Comparison of ENCODE assay signal across 9 cellular contexts in the genomic region with DNA sequence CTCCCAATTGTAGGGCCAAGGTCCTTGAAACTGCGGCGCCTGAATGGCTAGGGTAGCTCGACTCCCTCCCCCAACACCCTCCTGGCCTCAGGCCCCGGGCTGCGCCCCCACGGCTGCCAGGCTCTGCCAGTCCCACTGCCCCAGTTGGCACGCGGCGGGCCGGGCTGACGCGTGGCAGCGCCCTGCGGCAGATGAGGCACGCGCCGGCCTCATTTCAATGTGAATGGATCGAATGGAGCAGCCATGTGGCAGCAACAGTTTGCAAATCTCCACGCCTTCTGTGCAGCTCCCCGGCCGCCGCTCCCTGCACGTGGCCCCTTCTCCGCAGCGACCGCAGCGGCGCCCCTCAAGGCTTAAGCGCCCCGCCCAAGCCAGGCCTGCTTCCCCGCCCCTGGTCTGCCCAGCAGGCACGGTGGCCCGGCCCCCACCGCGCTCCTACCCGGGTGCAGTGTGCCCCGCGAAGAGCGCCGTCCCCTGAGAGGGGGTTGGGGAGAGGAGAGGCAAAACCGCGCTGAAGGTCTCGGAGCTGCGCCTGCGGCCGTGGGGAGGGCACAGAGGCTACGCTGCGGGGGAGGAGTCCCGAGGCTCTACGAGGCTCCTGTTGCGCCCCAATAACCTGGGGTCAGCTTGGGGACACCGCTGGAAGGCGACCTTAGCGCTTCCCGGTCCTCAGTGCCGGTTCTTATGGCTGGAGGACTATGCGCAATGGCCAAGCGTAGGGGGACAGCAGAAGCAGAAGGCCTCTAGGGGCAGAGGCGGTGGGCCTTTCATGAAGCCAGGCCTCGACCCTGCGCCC. TPM values are rescaled to one million over a fixed set of nuclear protein-coding genes. Genes with fewer than 3 reads are reported as not detected.
DNase-seq lines count a peak whose midpoint lies in the region; ATAC-seq, FAIRE-seq and TF ChIP-seq lines count a peak whose summit lies in the region.
"Had no signal": no experiment of that assay in that cellular context is flagged by ENCODE, and none has a peak within 500 bp of the region (broad histone marks: within the 10 kb centered on the region; RNA-seq: fewer than 3 reads in every experiment).

No MANE protein-coding gene starts in this region.

- CTCF ChIA-PET in activated CD8-positive, alpha-beta T cell treated with anti-CD3 and anti-CD28 coated beads for 36 hours (lab: Charles Lee) = interaction anchor here (1.3 to 10.1 kb wide), 4 partner anchors 15 to 27 kb away, joined by 3 to 133 read pairs (median 56); a partner anchor contains a TSS

- no peaks in the 10 kb centered on the region for H3K9me3 ChIP-seq in iPS DF 6.9 (ENCODE audit: control insufficient read depth, insufficient read depth, low read length)

- no CpG with 5 or more reads among the region's 61 CpGs for WGBS in iPS DF 6.9 (ENCODE audit: insufficient coverage, insufficient read length)

- H3K4me3 ChIP-seq in iPS DF 6.9 (ENCODE audit: low read length) = peak overlapping the region; percentile 5; the same call in 1 of the 2 replicates

- H3K9me3 Mint-ChIP-seq in activated CD8-positive, alpha-beta T cell treated with anti-CD3 and anti-CD28 coated beads for 36 hours = no peaks in the 10 kb centered on the region
- H3K9me3 Mint-ChIP-seq in stimulated activated effector memory CD8-positive, alpha-beta T cell treated with anti-CD3 and anti-CD28 coated beads, Interleukin-12 subunit alpha, Interleukin-12 subunit beta, amount 100 ng/mL, for 72 hours = no peaks in the 10 kb centered on the region

- peaks cover 69% of the 10 kb centered on the region for H3K27me3 ChIP-seq in iPS DF 6.9 (ENCODE audit: control insufficient read depth, insufficient read depth, low read length)

- H3K4me1 ChIP-seq in iPS DF 6.9 (ENCODE audit: control insufficient read depth, insufficient read depth, low read length) = peaks cover 8% of the 10 kb centered on the region

- intact Hi-C loops in activated CD8-positive, alpha-beta T cell treated with anti-CD3 and anti-CD28 coated beads for 36 hours (cut with micrococcal nuclease) = no loop called here

- H3K27me3 Mint-ChIP-seq in activated CD8-positive, alpha-beta T cell treated with anti-CD3 and anti-CD28 coated beads for 36 hours = peaks cover 52% of the 10 kb centered on the region

- peaks cover 42% of the 10 kb centered on the region for H3K4me1 Mint-ChIP-seq in activated CD8-positive, alpha-beta T cell treated with anti-CD3 and anti-CD28 coated beads for 36 hours (ENCODE audit: low read depth)
- H3K4me1 Mint-ChIP-seq in stimulated activated effector memory CD8-positive, alpha-beta T cell treated with anti-CD3 and anti-CD28 coated beads, Interleukin-12 subunit alpha, Interleukin-12 subunit beta, amount 100 ng/mL, for 72 hours = peaks cover 41% of the 10 kb centered on the region

- H3K27ac Mint-ChIP-seq in activated CD8-positive, alpha-beta T cell treated with anti-CD3 and anti-CD28 coated beads for 36 hours = no peak overlapping the region
- H3K27ac Mint-ChIP-seq in stimulated activated effector memory CD8-positive, alpha-beta T cell treated with anti-CD3 and anti-CD28 coated beads, Interleukin-12 subunit alpha, Interleukin-12 subunit beta, amount 100 ng/mL, for 72 hours = no peak overlapping the region

- H3K27ac ChIP-seq in iPS DF 6.9 (ENCODE audit: low read length) = no peak overlapping the region

- TF ChIP-seq CTCF in activated CD8-positive, alpha-beta T cell treated with anti-CD3 and anti-CD28 coated beads for 36 hours (IDR thresholded peaks at IDR 0.05) = no peak

- DNase-seq in activated CD8-positive, alpha-beta memory T cell treated with anti-CD3 and anti-CD28 coated beads for 24 hours = peak; percentile 73
- DNase-seq in activated CD8-positive, alpha-beta memory T cell treated with anti-CD3 and anti-CD28 coated beads, Interleukin-2, amount 50 U/mL, for 4 hours = no peak
- peak; percentile 29 for DNase-seq in activated CD8-positive, alpha-beta T cell treated with anti-CD3 and anti-CD28 coated beads for 36 hours
- no peak for DNase-seq in iPS DF 6.9 (ENCODE audit: low read depth, low spot score)
- no peak for DNase-seq in stimulated activated effector memory CD8-positive, alpha-beta T cell treated with anti-CD3 and anti-CD28 coated beads, Interleukin-12 subunit alpha, Interleukin-12 subunit beta, amount 100 ng/mL, for 72 hours (ENCODE audit: low spot score in 2 of 2)
- no peak for DNase-seq in RCC 7860 (ENCODE audit: low spot score)
- DNase-seq in T-helper 9 cell = no peak
- DNase-seq in AG08396 (ENCODE audit: low spot score) = no peak

- peak; percentile 14 for ATAC-seq in activated CD8-positive, alpha-beta T cell treated with anti-CD3 and anti-CD28 coated beads for 36 hours
- peak; percentile 3 for ATAC-seq in stimulated activated effector memory CD8-positive, alpha-beta T cell treated with anti-CD3 and anti-CD28 coated beads, Interleukin-12 subunit alpha, Interleukin-12 subunit beta, amount 100 ng/mL, for 72 hours

- H3K36me3 ChIP-seq in iPS DF 6.9 (ENCODE audit: control insufficient read depth, insufficient read depth, low read length) = no peaks in the 10 kb centered on the region

- H3K4me3 Mint-ChIP-seq in activated CD8-positive, alpha-beta T cell treated with anti-CD3 and anti-CD28 coated beads for 36 hours = peak overlapping the region; percentile 24
- peak overlapping the region; percentile 72 for H3K4me3 Mint-ChIP-seq in stimulated activated effector memory CD8-positive, alpha-beta T cell treated with anti-CD3 and anti-CD28 coated beads, Interleukin-12 subunit alpha, Interleukin-12 subunit beta, amount 100 ng/mL, for 72 hours

- POLR2A ChIA-PET in activated CD8-positive, alpha-beta T cell treated with anti-CD3 and anti-CD28 coated beads for 36 hours (lab: Charles Lee) = interaction anchor here (0.7 to 6.6 kb wide), 5 partner anchors 15 to 67 kb away, joined by 3 to 43 read pairs (median 4); no protein-coding TSS in a partner anchor

- no peaks in the 10 kb centered on the region for H3K36me3 Mint-ChIP-seq in activated CD8-positive, alpha-beta T cell treated with anti-CD3 and anti-CD28 coated beads for 36 hours (ENCODE audit: low read depth)
- H3K36me3 Mint-ChIP-seq in stimulated activated effector memory CD8-positive, alpha-beta T cell treated with anti-CD3 and anti-CD28 coated beads, Interleukin-12 subunit alpha, Interleukin-12 subunit beta, amount 100 ng/mL, for 72 hours = peaks cover 7% of the 10 kb centered on the region

- FAIRE-seq in RCC 7860 (lab: Jason Lieb, UNC) = no peak
- FAIRE-seq: G401.6 had no signal

RNA-seq across cellular contexts. Expression of a gene that starts 3.1 kb away (rescaled TPM):
- not detected for total RNA-seq in activated CD8-positive, alpha-beta T cell treated with anti-CD3 and anti-CD28 coated beads for 36 hours

RNA-seq across cellular contexts. Expression of a gene that starts 27.2 kb away (rescaled TPM):
- 10 to 100 TPM; 21.9 to 22.6 TPM for total RNA-seq in activated CD8-positive, alpha-beta T cell treated with anti-CD3 and anti-CD28 coated beads for 36 hours

RNA-seq across cellular contexts. Expression of a gene that starts 31.8 kb away (rescaled TPM):
- 1 to 10 TPM; 6.1 TPM for total RNA-seq in activated CD8-positive, alpha-beta T cell treated with anti-CD3 and anti-CD28 coated beads for 36 hours

RNA-seq across cellular contexts. Expression of a gene that starts 52.0 kb away (rescaled TPM):
- under 1 TPM; 0.40 to 0.41 TPM for total RNA-seq in activated CD8-positive, alpha-beta T cell treated with anti-CD3 and anti-CD28 coated beads for 36 hours

Comparison
In these comparisons a context has a peak if more than half of its experiments do, and no peak if none do; other contexts are left out.
1. DNase-seq: peak in activated CD8-positive, alpha-beta memory T cell treated with anti-CD3 and anti-CD28 coated beads for 24 hours (single experiment) and activated CD8-positive, alpha-beta T cell treated with anti-CD3 and anti-CD28 coated beads for 36 hours (single experiment); none in activated CD8-positive, alpha-beta memory T cell treated with anti-CD3 and anti-CD28 coated beads, Interleukin-2, amount 50 U/mL, for 4 hours (single experiment), iPS DF 6.9 (single experiment), stimulated activated effector memory CD8-positive, alpha-beta T cell treated with anti-CD3 and anti-CD28 coated beads, Interleukin-12 subunit alpha, Interleukin-12 subunit beta, amount 100 ng/mL, for 72 hours (0 of 2), RCC 7860 (single experiment), T-helper 9 cell (single experiment) and AG08396 (single experiment).